ENCODE assay signal across 13 cellular contexts in the genomic region with DNA sequence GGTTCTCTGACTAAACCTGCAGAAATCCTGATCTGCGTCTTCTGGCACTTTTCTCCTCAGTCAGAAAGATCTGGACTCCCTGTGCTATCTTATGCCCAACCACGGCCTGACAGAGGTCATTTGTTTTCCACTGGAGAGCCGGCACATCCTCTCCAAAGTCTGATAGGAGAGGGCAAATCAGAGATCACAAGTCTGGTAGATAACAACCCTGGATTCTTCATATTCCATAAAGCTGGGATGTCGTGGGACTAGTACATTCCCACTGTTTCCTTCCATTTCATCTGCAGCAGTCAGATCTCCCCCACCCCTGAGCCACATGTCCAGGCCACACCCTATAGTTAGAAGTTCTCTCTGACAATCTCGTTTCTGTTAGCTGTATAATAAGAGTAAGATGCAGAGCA.
DNase-seq lines count a peak whose midpoint lies in the region; ATAC-seq and TF ChIP-seq lines count a peak whose summit lies in the region.
"Had no signal": no experiment of that assay in that cellular context is flagged by ENCODE, and none has a peak within 500 bp of the region (broad histone marks: within the 10 kb centered on the region; RNA-seq: fewer than 3 reads in every experiment).

No MANE protein-coding gene starts in this region.

- intact Hi-C loops in transverse colon (cut with DNase I; ENCODE audit: low total_unique reads) (no loop called here), sciatic nerve (cut with DNase I) (no loop called here)

- no peaks in the 10 kb centered on the region for H3K27me3 ChIP-seq in transverse colon

- H3K9me3 ChIP-seq in transverse colon: no peaks in the 10 kb centered on the region
- H3K9me3 ChIP-seq: A549 had no signal

- in situ Hi-C loops in transverse colon (cut with MboI; ENCODE audit: low pct_ligation_motif_present in 1 of 4, low pct_unique_long_range_greater_than_20kb in 1 of 4, low sequenced_read_pairs in 3 of 4): loop anchor here (5.0 to 25.0 kb wide), 4 partner anchors 174 to 524 kb away; no protein-coding TSS in a partner anchor

- no peaks in the 10 kb centered on the region for H3K36me3 ChIP-seq in transverse colon

- no peak for TF ChIP-seq POLR2A in transverse colon (IDR thresholded peaks at IDR 0.05)

- no peak for ATAC-seq in HG02973 (IDR thresholded peaks at IDR 0.05; ENCODE audit: unreplicated experiment)
- ATAC-seq in sciatic nerve: no peak
- ATAC-seq: activated naive CD4-positive, alpha-beta T cell treated with anti-CD3 and anti-CD28 coated beads, Interleukin-2, amount 50 U/mL, for 72 hours had no signal

- TF ChIP-seq EP300 in transverse colon (IDR thresholded peaks at IDR 0.05; ENCODE audit: low read depth): no peak

- no peak for TF ChIP-seq CTCF in transverse colon (IDR thresholded peaks at IDR 0.05)

- peaks cover 10 to 38% (median 19%) of the 10 kb centered on the region in 4 donors for H3K4me1 ChIP-seq in transverse colon

- peak; percentile 22 for DNase-seq in NCI-H82 (lab: John Stamatoyannopoulos, UW)
- DNase-seq in NCI-H82 treated with DMSO at 0.1 percent for 48 hours (lab: John Stamatoyannopoulos, UW; ENCODE audit: unreplicated experiment): no peak
- DNase-seq in amniotic epithelial cell (ENCODE audit: low read depth): peak; percentile 99
- peak; percentile 65 for DNase-seq in iris pigment epithelial cell (ENCODE audit: low read depth)
- peak; percentile 18 for DNase-seq in transverse colon
- DNase-seq in NCI-H524 (lab: John Stamatoyannopoulos, UW): no peak
- no peak for DNase-seq in sciatic nerve (ENCODE audit: low spot score)
- DNase-seq: activated CD4-positive, alpha-beta T cell treated with anti-CD3 and anti-CD28 coated beads, Interleukin-2, amount 50 U/mL, for 1 hour; NCI-H1436 treated with DMSO at 0.1 percent for 48 hours had no signal

- peak overlapping the region in 1 of 4 donors; percentile 18 for H3K27ac ChIP-seq in transverse colon
- H3K27ac ChIP-seq: A549, RWPE1 had no signal

- 20 to 41% methylated on average over 2 to 5 of the region's 5 CpGs for WGBS in transverse colon (ENCODE audit: low coverage in 1 of 2), 2 donors

- H3K4me3 ChIP-seq in transverse colon: no peak overlapping the region
- H3K4me3 ChIP-seq: A549 had no signal

Comparison
In these comparisons a context has a peak if more than half of its experiments do, and no peak if none do; other contexts are left out.
1. DNase-seq: peak in NCI-H82 (single experiment), amniotic epithelial cell (single experiment), iris pigment epithelial cell (single experiment) and transverse colon (single experiment); none in NCI-H82 treated with DMSO at 0.1 percent for 48 hours (single experiment), NCI-H524 (0 of 2) and sciatic nerve (single experiment).